Comparison of ENCODE assay signal across 8 cellular contexts in the genomic region with DNA sequence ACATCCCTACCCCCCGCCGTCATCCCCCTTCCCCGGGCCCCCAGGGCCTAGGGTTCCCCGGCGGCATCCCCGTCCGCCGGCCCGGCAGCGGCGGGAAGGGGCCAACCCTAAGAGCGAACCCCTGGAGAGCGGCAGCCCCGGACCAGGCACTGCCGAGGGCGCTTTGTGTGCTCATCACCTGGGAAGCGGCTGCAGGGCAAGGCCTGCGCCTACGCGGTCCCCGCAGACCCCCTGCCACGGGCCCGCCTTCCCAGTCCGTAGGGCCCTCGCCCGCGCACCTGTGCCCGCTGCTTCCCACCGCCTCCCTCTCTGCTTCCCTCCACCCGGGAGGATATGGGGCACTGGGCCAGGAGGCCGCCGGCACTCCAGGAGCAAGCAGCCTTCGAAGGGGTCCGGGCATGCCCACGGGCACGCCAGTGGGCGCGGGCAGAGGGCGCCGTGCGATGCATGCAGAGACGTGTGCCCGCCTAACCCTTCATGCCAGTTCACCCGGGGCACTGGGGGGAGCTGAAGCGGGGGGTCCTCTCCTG. TPM values are rescaled to one million over a fixed set of nuclear protein-coding genes. Genes with fewer than 3 reads are reported as not detected.
A peak's percentile ranks its signal among the peaks of the same experiment; 100 is the strongest.
DNase-seq lines count a peak whose midpoint lies in the region; ATAC-seq and TF ChIP-seq lines count a peak whose summit lies in the region.

No MANE protein-coding gene starts in this region.

- H3K4me1 Mint-ChIP-seq in chondrocyte (ENCODE audit: low read depth), result peaks cover 30% of the 10 kb centered on the region

- H3K9me3 Mint-ChIP-seq in chondrocyte (ENCODE audit: low read depth), result no peaks in the 10 kb centered on the region

- TF ChIP-seq EP300 in neural cell (conservative IDR thresholded peaks at IDR 0.05; ENCODE audit: poor library complexity, severe bottlenecking), result no peak

- ATAC-seq in GM18519 (IDR thresholded peaks at IDR 0.05; ENCODE audit: low FRiP score, unreplicated experiment), result no peak

- H3K27me3 ChIP-seq in neural cell (ENCODE audit: insufficient read depth, low read depth, low read length), result no peaks in the 10 kb centered on the region

- H3K9me2 ChIP-seq in neural cell (ENCODE audit: insufficient read depth, low read length), result no peaks in the 10 kb centered on the region

- H3F3A ChIP-seq in neural cell (ENCODE audit: insufficient read depth, low read length, poor library complexity, severe bottlenecking), result no peaks in the 10 kb centered on the region

- no peak overlapping the region for H3K4me2 ChIP-seq in neural cell (ENCODE audit: low read length)

- peak; percentile 49 for DNase-seq in HK-2 (ENCODE audit: unreplicated experiment)
- no peak for DNase-seq in chondrocyte (ENCODE audit: low spot score)
- DNase-seq in activated CD4-positive, CD25-positive, alpha-beta regulatory T cell (lab: John Stamatoyannopoulos, UW), result no peak
- no peak for DNase-seq in germinal center (ENCODE audit: low spot score)
- DNase-seq in RPMI8226, result no peak

- no peaks in the 10 kb centered on the region for H3K9me3 ChIP-seq in neural cell (ENCODE audit: low read length)

- H3K9ac ChIP-seq in neural cell (ENCODE audit: low read length), result peak overlapping the region; percentile 89

- no peaks in the 10 kb centered on the region for H3K27me3 Mint-ChIP-seq in chondrocyte (ENCODE audit: low read depth)

- TF ChIP-seq CTCF in GM12875 (IDR thresholded peaks at IDR 0.05; ENCODE audit: borderline replicate concordance, insufficient read depth, low read depth, low read length), result no peak
- TF ChIP-seq CTCF in chondrocyte (IDR thresholded peaks at IDR 0.05), result no peak
- no peak for TF ChIP-seq CTCF in neural cell (IDR thresholded peaks at IDR 0.05; ENCODE audit: poor library complexity, severe bottlenecking)

- TF ChIP-seq RAD21 in neural cell (conservative IDR thresholded peaks at IDR 0.05), result no peak

- no peak overlapping the region for H3K27ac Mint-ChIP-seq in chondrocyte (ENCODE audit: unreplicated experiment)

- peak overlapping the region; percentile 37 for H3K27ac ChIP-seq in neural cell (ENCODE audit: low read length)

- peaks cover 10% of the 10 kb centered on the region for H3K36me3 Mint-ChIP-seq in chondrocyte (ENCODE audit: low read depth)

- no peaks in the 10 kb centered on the region for H3K36me3 ChIP-seq in neural cell (ENCODE audit: insufficient read depth, low read length)

- no peak overlapping the region for H2AFZ ChIP-seq in neural cell (ENCODE audit: low read depth, low read length)

- H4K20me1 ChIP-seq in neural cell (ENCODE audit: insufficient read depth), result no peaks in the 10 kb centered on the region

- H3K4me3 Mint-ChIP-seq in chondrocyte (ENCODE audit: unreplicated experiment), result peak overlapping the region; percentile 81

- H3K79me2 ChIP-seq in neural cell (replicated peaks; ENCODE audit: insufficient read depth, low read length), result peaks cover 26% of the 10 kb centered on the region

- H3K4me3 ChIP-seq in GM12875 (ENCODE audit: low read depth, low read length) (peak overlapping the region; percentile 58), neural cell (ENCODE audit: low read length) (peak overlapping the region; percentile 84)

TF ChIP-seq in neural cell, 6 proteins besides CTCF, POLR2A, EP300 and RAD21:
- TF ChIP-seq, protein P1, sequence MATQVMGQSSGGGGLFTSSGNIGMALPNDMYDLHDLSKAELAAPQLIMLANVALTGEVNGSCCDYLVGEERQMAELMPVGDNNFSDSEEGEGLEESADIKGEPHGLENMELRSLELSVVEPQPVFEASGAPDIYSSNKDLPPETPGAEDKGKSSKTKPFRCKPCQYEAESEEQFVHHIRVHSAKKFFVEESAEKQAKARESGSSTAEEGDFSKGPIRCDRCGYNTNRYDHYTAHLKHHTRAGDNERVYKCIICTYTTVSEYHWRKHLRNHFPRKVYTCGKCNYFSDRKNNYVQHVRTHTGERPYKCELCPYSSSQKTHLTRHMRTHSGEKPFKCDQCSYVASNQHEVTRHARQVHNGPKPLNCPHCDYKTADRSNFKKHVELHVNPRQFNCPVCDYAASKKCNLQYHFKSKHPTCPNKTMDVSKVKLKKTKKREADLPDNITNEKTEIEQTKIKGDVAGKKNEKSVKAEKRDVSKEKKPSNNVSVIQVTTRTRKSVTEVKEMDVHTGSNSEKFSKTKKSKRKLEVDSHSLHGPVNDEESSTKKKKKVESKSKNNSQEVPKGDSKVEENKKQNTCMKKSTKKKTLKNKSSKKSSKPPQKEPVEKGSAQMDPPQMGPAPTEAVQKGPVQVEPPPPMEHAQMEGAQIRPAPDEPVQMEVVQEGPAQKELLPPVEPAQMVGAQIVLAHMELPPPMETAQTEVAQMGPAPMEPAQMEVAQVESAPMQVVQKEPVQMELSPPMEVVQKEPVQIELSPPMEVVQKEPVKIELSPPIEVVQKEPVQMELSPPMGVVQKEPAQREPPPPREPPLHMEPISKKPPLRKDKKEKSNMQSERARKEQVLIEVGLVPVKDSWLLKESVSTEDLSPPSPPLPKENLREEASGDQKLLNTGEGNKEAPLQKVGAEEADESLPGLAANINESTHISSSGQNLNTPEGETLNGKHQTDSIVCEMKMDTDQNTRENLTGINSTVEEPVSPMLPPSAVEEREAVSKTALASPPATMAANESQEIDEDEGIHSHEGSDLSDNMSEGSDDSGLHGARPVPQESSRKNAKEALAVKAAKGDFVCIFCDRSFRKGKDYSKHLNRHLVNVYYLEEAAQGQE (IDR thresholded peaks at IDR 0.05; ENCODE audit: borderline replicate concordance), result no peak
- no peak for TF ChIP-seq TAF1 (IDR thresholded peaks at IDR 0.05; ENCODE audit: low read depth)
- TF ChIP-seq SMC3 (conservative IDR thresholded peaks at IDR 0.05; ENCODE audit: poor library complexity), result no peak
- TF ChIP-seq EZH2 (IDR thresholded peaks at IDR 0.05; ENCODE audit: borderline replicate concordance, insufficient read depth, low read length, poor library complexity, severe bottlenecking), result no peak
- TF ChIP-seq MXI1 (conservative IDR thresholded peaks at IDR 0.05; ENCODE audit: poor library complexity, severe bottlenecking), result no peak
- no peak for TF ChIP-seq POLR2AphosphoS5 (IDR thresholded peaks at IDR 0.05)

RNA-seq across cellular contexts. Expression of a gene that starts 2.6 kb away (rescaled TPM):
- total RNA-seq in chondrocyte, result 1,923 to 4,327 TPM (median 4,325 TPM) in 3 replicates
- polyA plus RNA-seq in neural cell, result 84.9 and 118 TPM in 2 replicates
- 69.6 and 76.4 TPM in 2 replicates for polyA minus RNA-seq in neural cell

RNA-seq across cellular contexts. Expression of a gene that starts 7.3 kb away (rescaled TPM):
- total RNA-seq in chondrocyte, result 66.3 to 81.7 TPM (median 81.1 TPM) in 3 replicates
- 67.9 and 86.3 TPM in 2 replicates for polyA plus RNA-seq in neural cell
- 28.0 and 34.3 TPM in 2 replicates for polyA minus RNA-seq in neural cell

RNA-seq across cellular contexts. Expression of a gene that starts 26.3 kb away (rescaled TPM):
- total RNA-seq in chondrocyte, result 1,847 to 2,160 TPM (median 2,120 TPM) in 3 replicates
- polyA plus RNA-seq in neural cell, result 3,689 and 3,975 TPM in 2 replicates
- 1,156 and 1,432 TPM in 2 replicates for polyA minus RNA-seq in neural cell

RNA-seq across cellular contexts. Expression of a gene that starts 37.2 kb away (rescaled TPM):
- total RNA-seq in chondrocyte, result 39.4 to 44.5 TPM (median 40.8 TPM) in 3 replicates
- polyA plus RNA-seq in neural cell, result 8.3 and 9.2 TPM in 2 replicates
- 6.8 and 7.5 TPM in 2 replicates for polyA minus RNA-seq in neural cell

RNA-seq across cellular contexts. Expression of a gene that starts 39.5 kb away (rescaled TPM):
- 33.4 to 39.1 TPM (median 38.7 TPM) in 3 replicates for total RNA-seq in chondrocyte
- polyA plus RNA-seq in neural cell, result 51.2 and 60.5 TPM in 2 replicates
- polyA minus RNA-seq in neural cell, result 17.5 and 18.6 TPM in 2 replicates
